10 cellular contexts compared by ENCODE assay signal in the genomic region with DNA sequence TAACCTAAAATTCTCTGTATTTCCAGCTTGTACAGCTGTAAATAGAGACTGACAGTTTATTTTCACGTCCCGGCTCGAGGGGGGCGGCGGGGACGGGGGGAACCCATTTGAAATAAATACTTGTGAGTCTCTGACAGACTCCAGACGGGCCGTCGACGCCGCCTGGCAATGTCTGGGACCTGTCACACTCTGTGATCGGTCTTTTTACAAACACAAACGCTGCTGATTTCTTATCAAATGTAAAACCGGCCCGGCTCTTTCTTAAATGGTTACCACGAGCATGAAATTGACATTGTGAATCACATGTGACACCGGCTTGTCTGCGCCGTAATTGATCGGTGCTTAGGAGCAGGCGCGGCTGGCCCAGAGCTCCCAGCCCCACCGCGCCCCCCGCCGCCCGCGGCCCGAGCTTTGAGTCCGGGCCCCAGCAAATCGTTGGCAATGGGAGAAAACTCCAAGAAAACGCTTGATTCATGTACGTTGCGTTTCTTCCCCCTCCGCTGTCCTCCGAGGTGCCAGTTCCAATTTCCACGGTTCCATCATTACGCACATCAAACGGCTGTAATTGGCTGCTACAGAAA. TPM values are rescaled to one million over a fixed set of nuclear protein-coding genes. Genes with fewer than 3 reads are reported as not detected.
DNase-seq lines count a peak whose midpoint lies in the region; ATAC-seq and TF ChIP-seq lines count a peak whose summit lies in the region.
"Had no signal": no experiment of that assay in that cellular context is flagged by ENCODE, and none has a peak within 500 bp of the region (broad histone marks: within the 10 kb centered on the region; RNA-seq: fewer than 3 reads in every experiment).

No MANE protein-coding gene starts in this region.

- H3K9ac ChIP-seq in SK-N-MC (ENCODE audit: insufficient read length) = peak overlapping the region; percentile 69
- H3K9ac ChIP-seq: KMS-11 had no signal

- DNase-seq in ELF-1 (ENCODE audit: low read depth, low spot score) (peak; percentile 50), SK-N-MC (ENCODE audit: low read depth, low spot score) (no peak), foreskin fibroblast (no peak), posterior vena cava (ENCODE audit: low spot score) (peak; percentile 75), T1000 (lab: John Stamatoyannopoulos, UW) (no peak), SIG-M5 treated with dmso at 0.1 percent for 504 hours (lab: John Stamatoyannopoulos, UW; ENCODE audit: unreplicated experiment) (no peak)

- H3K27ac ChIP-seq in SK-N-MC = peak overlapping the region; percentile 94
- H3K27ac ChIP-seq: KMS-11 had no signal

- H3K9me3 ChIP-seq in SK-N-MC (ENCODE audit: low read depth, low read length) = no peaks in the 10 kb centered on the region
- H3K9me3 ChIP-seq: mucosa of descending colon had no signal

- H3K4me3 ChIP-seq in SK-N-MC (peak overlapping the region; percentile 73), foreskin fibroblast (ENCODE audit: low read depth in 1 of 2, low read length in 2 of 2) (peak overlapping the region; percentile 28 to 33)
- H3K4me3 ChIP-seq: mucosa of descending colon had no signal

- intact Hi-C loops in posterior vena cava (cut with DNase I) = no loop called here

- ATAC-seq in HG03442 (IDR thresholded peaks at IDR 0.05; ENCODE audit: unreplicated experiment) = no peak
- no peak for ATAC-seq in HG03280 (IDR thresholded peaks at IDR 0.05; ENCODE audit: unreplicated experiment)

- H3K36me3 ChIP-seq in SK-N-MC (ENCODE audit: insufficient read depth, low read length) = no peaks in the 10 kb centered on the region

- TF ChIP-seq CTCF in foreskin fibroblast (IDR thresholded peaks at IDR 0.05; ENCODE audit: low read depth, low read length) = no peak

RNA-seq across cellular contexts. Expression of gene UNCX, which starts 57.1 kb away (rescaled TPM):
- total RNA-seq in posterior vena cava = not detected
- total RNA-seq: mucosa of descending colon had no signal

Comparison
In these comparisons a context has a peak if more than half of its experiments do, and no peak if none do; other contexts are left out.
1. DNase-seq: peak in ELF-1 (single experiment) and posterior vena cava (single experiment); none in SK-N-MC (single experiment), foreskin fibroblast (0 of 2), T1000 (single experiment) and SIG-M5 treated with dmso at 0.1 percent for 504 hours (single experiment).